In the genomic region with DNA sequence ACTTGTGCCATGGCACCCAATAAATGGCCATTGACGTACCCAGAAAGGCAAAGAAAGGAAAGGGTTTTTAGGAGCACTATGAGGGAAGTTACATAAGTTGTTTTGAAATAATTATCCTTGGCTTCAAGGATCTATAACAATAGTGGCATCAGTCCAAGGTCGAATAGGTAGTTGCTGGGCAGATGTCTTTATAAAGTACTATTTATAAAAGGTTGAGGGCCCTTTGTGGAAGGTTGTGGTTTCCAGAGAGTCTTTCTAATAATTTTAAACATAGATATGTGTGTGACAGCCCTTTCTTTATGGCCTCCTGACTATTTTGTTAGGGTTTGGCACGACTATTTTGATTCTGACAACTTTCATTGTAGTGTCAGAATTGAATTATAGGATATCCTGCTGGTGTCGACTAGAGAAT, we compare ENCODE assay signal across 29 cellular contexts.
DNase-seq lines count a peak whose midpoint lies in the region; ATAC-seq, FAIRE-seq and TF ChIP-seq lines count a peak whose summit lies in the region.
"Had no signal": no experiment of that assay in that cellular context is flagged by ENCODE, and none has a peak within 500 bp of the region (broad histone marks: within the 10 kb centered on the region; RNA-seq: fewer than 3 reads in every experiment).

No MANE protein-coding gene starts in this region.

- no peak for TF ChIP-seq POLR2A in H54 (IDR thresholded peaks at IDR 0.05; ENCODE audit: low read depth, low read length)

- no peak overlapping the region for H3K27ac Mint-ChIP-seq in activated T-helper 17 cell treated with anti-CD3 and anti-CD28 coated beads, Interleukin-2, amount 50 U/mL, for 72 hours
- H3K27ac Mint-ChIP-seq: activated CD4-positive, alpha-beta T cell treated with anti-CD3 and anti-CD28 coated beads for 36 hours; activated CD8-positive, alpha-beta T cell treated with anti-CD3 and anti-CD28 coated beads, Interleukin-2, amount 10 ng/mL, durations not matched to agents 7 days and 5 days; activated naive CD4-positive, alpha-beta T cell treated with anti-CD3 and anti-CD28 coated beads, Interleukin-2, amount 50 U/mL, for 24 hours; activated T-helper 2 cell treated with anti-CD3 and anti-CD28 coated beads, Interferon-gamma antibody, Interleukin-2, Interleukin-4, amounts not matched to agents 10 μg/mL and 5 μg/mL and 100 μg/mL, durations not matched to agents 14 hours and 24 hours and 36 hours; naive B cell; stimulated activated naive CD8-positive, alpha-beta T cell treated with anti-CD3 and anti-CD28 coated beads, Interleukin-15, Interleukin-2, amounts not matched to agents 100 ng/mL and 50 ng/mL, for 24 hours had no signal

- no peak for TF ChIP-seq CTCF in pancreas (IDR thresholded peaks at IDR 0.05)

- WGBS in pancreas, 2 donors: 36 to 43% methylated on average over 4 of the region's 4 CpGs

- H3K27me3 Mint-ChIP-seq in activated T-helper 17 cell treated with anti-CD3 and anti-CD28 coated beads, Interleukin-2, amount 50 U/mL, for 72 hours: no peaks in the 10 kb centered on the region
- H3K27me3 Mint-ChIP-seq: activated CD4-positive, alpha-beta T cell treated with anti-CD3 and anti-CD28 coated beads for 36 hours; activated naive CD4-positive, alpha-beta T cell treated with anti-CD3 and anti-CD28 coated beads, Interleukin-2, amount 50 U/mL, for 24 hours; naive B cell; stimulated activated naive CD8-positive, alpha-beta T cell treated with anti-CD3 and anti-CD28 coated beads, Interleukin-15, Interleukin-2, amounts not matched to agents 100 ng/mL and 50 ng/mL, for 24 hours had no signal

- FAIRE-seq in H54 (lab: Jason Lieb, UNC): peak; percentile 33
- FAIRE-seq in pancreas (lab: Jason Lieb, UNC): no peak
- FAIRE-seq: G401.6, RCC 7860 had no signal

- H3K9me3 Mint-ChIP-seq in activated T-helper 17 cell treated with anti-CD3 and anti-CD28 coated beads, Interleukin-2, amount 50 U/mL, for 72 hours: peaks cover 5% of the 10 kb centered on the region
- H3K9me3 Mint-ChIP-seq: activated naive CD4-positive, alpha-beta T cell treated with anti-CD3 and anti-CD28 coated beads, Interleukin-2, amount 50 U/mL, for 24 hours; activated T-helper 2 cell treated with anti-CD3 and anti-CD28 coated beads, Interferon-gamma antibody, Interleukin-2, Interleukin-4, amounts not matched to agents 10 μg/mL and 5 μg/mL and 100 μg/mL, durations not matched to agents 14 hours and 24 hours and 36 hours; naive B cell; stimulated activated naive CD8-positive, alpha-beta T cell treated with anti-CD3 and anti-CD28 coated beads, Interleukin-15, Interleukin-2, amounts not matched to agents 100 ng/mL and 50 ng/mL, for 24 hours had no signal

- no peaks in the 10 kb centered on the region for H3K36me3 Mint-ChIP-seq in activated T-helper 17 cell treated with anti-CD3 and anti-CD28 coated beads, Interleukin-2, amount 50 U/mL, for 72 hours (ENCODE audit: low read depth)
- H3K36me3 Mint-ChIP-seq: activated naive CD4-positive, alpha-beta T cell treated with anti-CD3 and anti-CD28 coated beads, Interleukin-2, amount 50 U/mL, for 24 hours; naive B cell had no signal

- H3K36me3 ChIP-seq in pancreas: no peaks in the 10 kb centered on the region
- H3K36me3 ChIP-seq: HAP-1, neutrophil, right lobe of liver, SJCRH30 had no signal

- no peaks in the 10 kb centered on the region for H3K4me1 Mint-ChIP-seq in activated T-helper 17 cell treated with anti-CD3 and anti-CD28 coated beads, Interleukin-2, amount 50 U/mL, for 72 hours
- H3K4me1 Mint-ChIP-seq: activated CD4-positive, alpha-beta T cell treated with anti-CD3 and anti-CD28 coated beads for 36 hours; activated naive CD4-positive, alpha-beta T cell treated with anti-CD3 and anti-CD28 coated beads, Interleukin-2, amount 50 U/mL, for 24 hours; naive B cell had no signal

- no peak overlapping the region for H3K4me3 Mint-ChIP-seq in activated T-helper 17 cell treated with anti-CD3 and anti-CD28 coated beads, Interleukin-2, amount 50 U/mL, for 72 hours
- H3K4me3 Mint-ChIP-seq: activated CD4-positive, alpha-beta T cell treated with anti-CD3 and anti-CD28 coated beads for 36 hours; activated CD8-positive, alpha-beta T cell treated with anti-CD3 and anti-CD28 coated beads, Interleukin-2, amount 10 ng/mL, durations not matched to agents 7 days and 5 days; activated naive CD4-positive, alpha-beta T cell treated with anti-CD3 and anti-CD28 coated beads, Interleukin-2, amount 50 U/mL, for 24 hours; naive B cell; stimulated activated naive CD8-positive, alpha-beta T cell treated with anti-CD3 and anti-CD28 coated beads, Interleukin-15, Interleukin-2, amounts not matched to agents 100 ng/mL and 50 ng/mL, for 24 hours had no signal

- H3K27me3 ChIP-seq in pancreas: no peaks in the 10 kb centered on the region
- H3K27me3 ChIP-seq: neutrophil, right lobe of liver, SJCRH30 had no signal

- intact Hi-C loops in pancreas (cut with DNase I): no loop called here

- DNase-seq in H54 (ENCODE audit: insufficient read length, low spot score): no peak
- DNase-seq in NCI-H1105 (lab: John Stamatoyannopoulos, UW): peak; percentile 47
- peak; percentile 79 for DNase-seq in dermis blood vessel endothelial cell
- DNase-seq in pancreas: no peak
- DNase-seq in NCI-H2081 treated with DMSO at 0.1 percent for 48 hours (lab: John Stamatoyannopoulos, UW): no peak
- DNase-seq: activated CD4-positive, alpha-beta T cell treated with anti-CD3 and anti-CD28 coated beads for 36 hours; activated CD8-positive, alpha-beta T cell treated with anti-CD3 and anti-CD28 coated beads, Interleukin-2, amount 10 ng/mL, durations not matched to agents 7 days and 5 days; amygdala; C1 segment of cervical spinal cord; Caco-2; DMS79; effector CD4-positive, alpha-beta T cell; naive B cell; NCI-H1694; NCI-H2227 treated with DMSO at 0.1 percent for 48 hours; right lobe of liver; SJCRH30; stimulated activated CD8-positive, alpha-beta memory T cell treated with anti-CD3 and anti-CD28 coated beads, Interleukin-4, amount 100 ng/mL, for 48 hours; T-helper 9 cell had no signal

- ATAC-seq in pancreas (peak in 3 of 4 donors; percentile 41 to 53 (median 43)), HG02852 (IDR thresholded peaks at IDR 0.05; ENCODE audit: unreplicated experiment) (no peak)
- ATAC-seq in activated T-helper 17 cell treated with anti-CD3 and anti-CD28 coated beads, Interleukin-2, amount 50 U/mL, for 72 hours (replicated peaks): no peak
- ATAC-seq: activated CD4-positive, alpha-beta T cell treated with anti-CD3 and anti-CD28 coated beads for 36 hours; activated CD8-positive, alpha-beta T cell treated with anti-CD3 and anti-CD28 coated beads, Interleukin-2, amount 10 ng/mL, durations not matched to agents 7 days and 5 days had no signal

- H3K27ac ChIP-seq in pancreas: no peak overlapping the region
- H3K27ac ChIP-seq: epithelial cell of prostate, neutrophil, right lobe of liver, SJCRH30 had no signal

- peaks cover 7 to 14% (median 8%) of the 10 kb centered on the region in 3 donors for H3K4me1 ChIP-seq in pancreas
- H3K4me1 ChIP-seq: Caco-2, HAP-1, SJCRH30 had no signal

- no peak overlapping the region for H3K4me3 ChIP-seq in pancreas
- H3K4me3 ChIP-seq: HAP-1, right lobe of liver, SJCRH30 had no signal

- H3K9me3 ChIP-seq in pancreas: no peaks in the 10 kb centered on the region
- H3K9me3 ChIP-seq: Caco-2, HAP-1, neutrophil, right lobe of liver, SJCRH30 had no signal

Comparison
In these comparisons a context has a peak if more than half of its experiments do, and no peak if none do; other contexts are left out.
1. DNase-seq: peak in NCI-H1105 (single experiment) and dermis blood vessel endothelial cell (single experiment); none in H54 (single experiment), pancreas (0 of 6) and NCI-H2081 treated with DMSO at 0.1 percent for 48 hours (single experiment).
2. ATAC-seq: peak in pancreas (3 of 4); none in HG02852 (single experiment) and activated T-helper 17 cell treated with anti-CD3 and anti-CD28 coated beads, Interleukin-2, amount 50 U/mL, for 72 hours (single experiment).